Comparison of ENCODE assay signal across 8 cellular contexts in the genomic region with DNA sequence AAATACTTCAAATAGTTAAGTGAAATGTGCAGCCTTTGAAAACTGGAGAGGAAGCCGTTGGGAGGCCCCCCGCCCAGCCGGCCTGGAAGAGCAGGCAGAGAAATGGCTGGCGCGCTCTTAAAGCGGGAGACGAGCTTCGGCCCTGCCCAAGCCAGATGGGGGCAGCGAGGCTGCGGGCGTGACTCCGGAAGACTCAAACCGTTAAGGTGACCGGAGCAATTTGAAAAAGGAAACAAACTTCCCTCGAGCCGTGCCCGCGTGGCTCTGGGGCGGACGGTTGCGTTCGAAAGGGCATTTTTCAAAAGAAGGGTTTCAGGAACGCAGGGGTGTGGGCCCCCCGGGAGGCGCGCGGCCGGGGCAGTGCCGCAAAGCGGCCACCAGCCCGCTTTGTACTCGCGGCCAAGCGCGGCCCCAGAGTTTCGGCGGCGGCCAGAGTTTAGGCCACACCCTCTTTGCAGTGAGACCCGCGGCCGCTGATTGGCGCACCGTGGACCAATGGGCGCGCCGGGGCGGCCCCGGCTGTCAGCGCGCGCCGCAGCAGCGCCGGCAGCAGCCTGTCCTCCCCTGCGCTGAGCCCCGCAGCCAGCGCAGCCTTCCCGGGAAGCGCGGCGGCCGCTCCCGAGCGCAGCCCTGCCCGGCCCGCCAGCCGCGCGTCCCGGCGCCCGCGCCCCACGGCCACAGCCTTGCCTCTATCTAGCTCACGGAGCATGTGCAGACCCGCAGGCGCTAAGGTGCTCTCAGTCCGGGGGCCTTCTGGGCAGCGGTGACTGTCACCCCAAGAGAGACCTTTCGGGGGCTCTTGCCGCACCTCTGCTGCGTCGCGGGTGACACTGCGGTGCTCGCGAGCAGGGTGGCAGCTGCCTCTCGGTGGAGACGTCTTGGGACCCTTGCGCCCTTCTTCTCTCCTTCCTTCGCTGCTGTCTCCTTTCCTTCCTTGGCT. TPM values are rescaled to one million over a fixed set of nuclear protein-coding genes. Genes with fewer than 3 reads are reported as not detected.
A peak's percentile ranks its signal among the peaks of the same experiment; 100 is the strongest.
DNase-seq lines count a peak whose midpoint lies in the region; ATAC-seq, FAIRE-seq and TF ChIP-seq lines count a peak whose summit lies in the region.

NAV2 (plus strand) TSS at position 557 of the 940 bp plus-strand sequence. CDS start 859 bp downstream, outside the sequence.

- H3K9ac ChIP-seq in adipocyte (ENCODE audit: low read length), result peak within 1 kb of the TSS; percentile 95

- DNase-seq in GM06990 (ENCODE audit: extremely low read depth, insufficient read length) (peak; percentile 88), HFF-Myc (ENCODE audit: extremely low read depth, low read depth) (peak; percentile 67), NAMALWA (ENCODE audit: low spot score) (peak; percentile 85), SKM-1 treated with dmso at 0.1 percent for 144 hours (lab: John Stamatoyannopoulos, UW; ENCODE audit: unreplicated experiment) (peak; percentile 74), adipocyte (ENCODE audit: low read depth) (peak; percentile 98), cardiac muscle cell (ENCODE audit: low read depth in 1 of 2, low spot score in 1 of 2) (peak; percentile 95 to 96), pancreas (peak; percentile 87 to 95 (median 92))

- H3K27ac ChIP-seq in cardiac muscle cell (peak within 1 kb of the TSS; percentile 83), pancreas (peak within 1 kb of the TSS; percentile 63 to 88 (median 78)), thymus (ENCODE audit: low read depth) (peak within 1 kb of the TSS; percentile 54)

- H3K4me3 ChIP-seq in GM06990 (replicated peaks; ENCODE audit: low read depth, low read length), result peak within 1 kb of the TSS; percentile 72
- peak within 1 kb of the TSS; percentile 84 for H3K4me3 ChIP-seq in HFF-Myc (replicated peaks; ENCODE audit: low read depth, low read length)
- H3K4me3 ChIP-seq in adipocyte (ENCODE audit: low read length), result peak within 1 kb of the TSS; percentile 93
- H3K4me3 ChIP-seq in cardiac muscle cell, result peak within 1 kb of the TSS; percentile 40
- H3K4me3 ChIP-seq in pancreas, result peak within 1 kb of the TSS; percentile 15 to 56 (median 48)
- H3K4me3 ChIP-seq in thymus (ENCODE audit: low read length), result peak within 1 kb of the TSS; percentile 58

- peaks cover 6% of the 10 kb centered on the region for H3K27me3 ChIP-seq in GM06990 (replicated peaks; ENCODE audit: control insufficient read depth, insufficient read depth, low read length)
- H3K27me3 ChIP-seq in adipocyte (replicated peaks; ENCODE audit: control insufficient read depth, insufficient read depth, low read length), result no peaks in the 10 kb centered on the region
- H3K27me3 ChIP-seq in cardiac muscle cell, result peaks cover 70% of the 10 kb centered on the region
- H3K27me3 ChIP-seq in pancreas, result peaks cover 0 to 12% (median 0%) of the 10 kb centered on the region in 4 donors
- peaks cover 35% of the 10 kb centered on the region for H3K27me3 ChIP-seq in thymus (ENCODE audit: control insufficient read depth, insufficient read depth)

- TF ChIP-seq CTCF in GM06990 (IDR thresholded peaks at IDR 0.05; ENCODE audit: insufficient read depth, low read length, poor library complexity, severe bottlenecking) (no peak), HFF-Myc (IDR thresholded peaks at IDR 0.05; ENCODE audit: low read depth, low read length, missing control alignments) (no peak), cardiac muscle cell (IDR thresholded peaks at IDR 0.05; ENCODE audit: low read depth, low read length) (no peak), pancreas (IDR thresholded peaks at IDR 0.05) (no peak)

- intact Hi-C loops in pancreas (cut with DNase I), result no loop called here

- ATAC-seq in pancreas, result peak; percentile 96 to 100 (median 98)

- H3K9me3 ChIP-seq in adipocyte (ENCODE audit: control insufficient read depth, low read length) (no peaks in the 10 kb centered on the region), cardiac muscle cell (ENCODE audit: low read depth) (no peaks in the 10 kb centered on the region), pancreas (no peaks in the 10 kb centered on the region), thymus (ENCODE audit: control insufficient read depth) (no peaks in the 10 kb centered on the region)

- H3K4me1 ChIP-seq in adipocyte (ENCODE audit: control insufficient read depth, insufficient read depth, low read length) (peaks cover 44% of the 10 kb centered on the region), cardiac muscle cell (ENCODE audit: low read depth) (peaks cover 16% of the 10 kb centered on the region), pancreas (peaks cover 4 to 10% (median 7%) of the 10 kb centered on the region in 3 donors), thymus (ENCODE audit: control insufficient read depth, insufficient read depth, low read length) (no peaks in the 10 kb centered on the region)

- 0 to 1% methylated on average over 83 to 91 of the region's 91 CpGs for WGBS in pancreas, 2 donors
- under 1% methylated on average over 91 of the region's 91 CpGs for WGBS in thymus

- H3K36me3 ChIP-seq in GM06990 (ENCODE audit: control insufficient read depth, insufficient read depth, low read length), result no peaks in the 10 kb centered on the region
- H3K36me3 ChIP-seq in adipocyte (ENCODE audit: control insufficient read depth, insufficient read depth, low read length, severe bottlenecking), result no peaks in the 10 kb centered on the region
- H3K36me3 ChIP-seq in cardiac muscle cell, result no peaks in the 10 kb centered on the region
- no peaks in the 10 kb centered on the region for H3K36me3 ChIP-seq in pancreas
- H3K36me3 ChIP-seq in thymus (ENCODE audit: control insufficient read depth, insufficient read depth), result no peaks in the 10 kb centered on the region

- no peak for FAIRE-seq in pancreas (lab: Jason Lieb, UNC)

RNA-seq across cellular contexts. Expression of gene NAV2, which starts in this region (rescaled TPM):
- total RNA-seq in cardiac muscle cell (106 and 164 TPM in 2 replicates), pancreas (10 to 100 TPM; 11.5 to 26.9 (median 17.9) TPM)
- polyA plus RNA-seq in cardiac muscle cell (113 and 120 TPM in 2 replicates), pancreas (10 to 100 TPM in 1 of 2 donors, 1 to 10 TPM in 1; 5.8 to 10.7 TPM), thymus (5.8 TPM)

Comparison
In these comparisons a context has a peak if more than half of its experiments do, and no peak if none do; other contexts are left out.
1. Peak in every context shown above with its lines: DNase-seq, ATAC-seq, H3K4me3 ChIP-seq and H3K27ac ChIP-seq.
2. H3K4me3 ChIP-seq: peak in every context shown above with its lines; median percentile 93 in adipocyte; 84 in HFF-Myc; 72 in GM06990; 58 in thymus; 48 in pancreas; 40 in cardiac muscle cell.